20 cellular contexts compared by ENCODE assay signal in the genomic region with DNA sequence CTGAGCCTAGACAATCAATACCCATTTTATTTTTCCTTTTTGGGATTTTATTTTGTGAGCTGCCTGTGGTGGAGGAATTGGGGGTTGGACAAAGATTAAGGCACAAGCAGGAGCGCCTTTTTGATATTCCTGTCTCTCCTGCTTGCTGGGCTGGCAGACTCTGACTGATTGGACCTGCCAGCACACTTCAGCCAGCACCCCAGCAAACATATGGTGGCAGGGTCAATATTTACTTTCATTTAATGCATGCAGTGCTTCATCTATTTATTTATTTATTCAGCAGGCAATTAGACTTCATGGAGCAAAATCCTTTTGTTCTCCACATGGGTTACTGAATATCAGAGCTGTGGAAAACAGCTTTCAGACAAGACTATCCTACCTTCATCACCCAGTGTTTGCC.
A peak's percentile ranks its signal among the peaks of the same experiment; 100 is the strongest.
DNase-seq lines count a peak whose midpoint lies in the region; FAIRE-seq lines count a peak whose summit lies in the region.
"Had no signal": no experiment of that assay in that cellular context is flagged by ENCODE, and none has a peak within 500 bp of the region (broad histone marks: within the 10 kb centered on the region; RNA-seq: fewer than 3 reads in every experiment).

No MANE protein-coding gene starts in this region.

- FAIRE-seq in GM19239 (lab: Jason Lieb, UNC): no peak
- FAIRE-seq: small intestine had no signal

- DNase-seq in DMS79 (lab: John Stamatoyannopoulos, UW): peak; percentile 51
- DNase-seq in NCI-H1417 treated with DMSO at 0.1 percent for 48 hours (lab: John Stamatoyannopoulos, UW): peak; percentile 68
- DNase-seq in NCI-H510A (lab: John Stamatoyannopoulos, UW): peak; percentile 27
- DNase-seq in SHP77 treated with DMSO at 0.1 percent for 48 hours (lab: John Stamatoyannopoulos, UW): peak; percentile 6
- no peak for DNase-seq in GM19239 (ENCODE audit: insufficient read length, low spot score)
- DNase-seq in NCI-H524 treated with DMSO at 0.1 percent for 48 hours (lab: John Stamatoyannopoulos, UW): no peak
- no peak for DNase-seq in DMS114 treated with DMSO at 0.1 percent for 48 hours (lab: John Stamatoyannopoulos, UW; ENCODE audit: unreplicated experiment)
- DNase-seq: amygdala; brain microvascular endothelial cell; cerebellar nuclear complex; dermis blood vessel endothelial cell; endodermal cell; glutamatergic neuron; GOT3; left ventricle myocardium inferior; NCI-H1436; small intestine; stimulated activated naive B cell treated with anti-CD40 and anti-IgM and Interleukin-4, amounts not matched to agents 10 μg/mL and 1 μg/mL and 100 μg/mL, for 72 hours; substantia nigra; trophoblast cell had no signal

Comparison
In these comparisons a context has a peak if more than half of its experiments do, and no peak if none do; other contexts are left out.
1. DNase-seq: peak in DMS79 (single experiment), NCI-H1417 treated with DMSO at 0.1 percent for 48 hours (single experiment), NCI-H510A (single experiment) and SHP77 treated with DMSO at 0.1 percent for 48 hours (single experiment); none in GM19239 (single experiment), NCI-H524 treated with DMSO at 0.1 percent for 48 hours (single experiment) and DMS114 treated with DMSO at 0.1 percent for 48 hours (single experiment).